In the genomic region with DNA sequence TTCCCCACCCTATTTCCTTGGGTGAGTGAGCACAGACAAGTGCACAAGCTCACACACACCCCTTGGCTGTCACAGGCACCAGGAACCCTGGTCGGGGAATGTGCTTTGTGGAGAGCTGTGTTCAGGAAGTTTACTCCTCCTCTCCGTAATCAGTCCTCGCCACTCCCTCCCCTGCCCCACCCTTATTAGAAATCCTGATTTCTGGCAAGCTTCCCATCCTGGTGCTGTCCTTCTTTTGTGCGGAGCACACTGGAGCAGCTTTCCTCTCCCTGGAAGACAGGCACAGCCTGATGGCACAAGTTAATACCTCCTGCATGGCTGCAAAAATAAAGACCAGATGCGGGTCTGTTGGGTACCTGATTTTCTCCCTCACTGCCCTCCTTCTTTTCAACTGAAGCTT, we compare ENCODE assay signal across 14 cellular contexts. TPM values are rescaled to one million over a fixed set of nuclear protein-coding genes. Genes with fewer than 3 reads are reported as not detected.
A peak's percentile ranks its signal among the peaks of the same experiment; 100 is the strongest.
DNase-seq lines count a peak whose midpoint lies in the region; ATAC-seq and TF ChIP-seq lines count a peak whose summit lies in the region.
"Had no signal": no experiment of that assay in that cellular context is flagged by ENCODE, and none has a peak within 500 bp of the region (broad histone marks: within the 10 kb centered on the region; RNA-seq: fewer than 3 reads in every experiment).

No MANE protein-coding gene starts in this region.

- intact Hi-C loops in natural killer cell (cut with micrococcal nuclease) (no loop called here), CD14-positive monocyte (cut with micrococcal nuclease) (no loop called here)

- H3K4me1 ChIP-seq in mesenchymal stem cell (ENCODE audit: control insufficient read depth, insufficient read depth, low read depth, low read length): no peaks in the 10 kb centered on the region

- H3K27ac Mint-ChIP-seq in natural killer cell (no peak overlapping the region), CD14-positive monocyte (peak overlapping the region in 1 of 7 donors; percentile 57)

- no peak overlapping the region for H3K4ac ChIP-seq in mesenchymal stem cell (ENCODE audit: low read depth in 1 of 2, low read length in 2 of 2)

- no peak overlapping the region for H2AFZ ChIP-seq in mesenchymal stem cell (ENCODE audit: low read depth, low read length)

- H3K36me3 ChIP-seq in mesenchymal stem cell (ENCODE audit: control insufficient read depth in 1 of 2, insufficient read depth in 2 of 2, low read depth in 1 of 2, low read length in 2 of 2): peaks cover 20 to 24% of the 10 kb centered on the region in 2 experiments

- H3K27me3 ChIP-seq in mesenchymal stem cell (ENCODE audit: control insufficient read depth in 1 of 2, insufficient read depth in 1 of 2, low read length in 2 of 2): no peaks in the 10 kb centered on the region
- H3K27me3 ChIP-seq: neutrophil had no signal

- peaks cover 10 to 26% of the 10 kb centered on the region in 2 donors for H3K4me1 Mint-ChIP-seq in natural killer cell
- H3K4me1 Mint-ChIP-seq in CD14-positive monocyte: no peaks in the 10 kb centered on the region

- H2BK12ac ChIP-seq in mesenchymal stem cell (ENCODE audit: low read length in 2 of 2): no peak overlapping the region

- 91% methylated on average over 5 of the region's 5 CpGs for WGBS in mesenchymal stem cell

- TF ChIP-seq CTCF in natural killer cell (IDR thresholded peaks at IDR 0.05): no peak
- no peak for TF ChIP-seq CTCF in CD14-positive monocyte (IDR thresholded peaks at IDR 0.05)

- H3K27me3 Mint-ChIP-seq in natural killer cell (ENCODE audit: low read depth in 2 of 2): no peaks in the 10 kb centered on the region
- H3K27me3 Mint-ChIP-seq in CD14-positive monocyte (ENCODE audit: low read depth in 3 of 3): peaks cover 0 to 2% (median 0%) of the 10 kb centered on the region in 3 donors

- no peak overlapping the region for H3K23ac ChIP-seq in mesenchymal stem cell (ENCODE audit: low read length in 2 of 2)

- no peak overlapping the region for H3K18ac ChIP-seq in mesenchymal stem cell (ENCODE audit: low read depth in 1 of 2, low read length in 2 of 2)

- no peak overlapping the region for H3K4me2 ChIP-seq in mesenchymal stem cell (ENCODE audit: low read length, poor library complexity, severe bottlenecking)
- H3K4me2 ChIP-seq: KMS-11 had no signal

- no peak overlapping the region for H2BK5ac ChIP-seq in mesenchymal stem cell (ENCODE audit: low read depth, low read length, poor library complexity, severe bottlenecking)

- H2BK120ac ChIP-seq in mesenchymal stem cell (ENCODE audit: low read depth, low read length): no peak overlapping the region

- H3K4me3 ChIP-seq in mesenchymal stem cell (ENCODE audit: insufficient read depth in 1 of 2, low read depth in 1 of 2, low read length in 2 of 2): no peak overlapping the region

- H3K36me3 Mint-ChIP-seq in natural killer cell (peaks cover 16% of the 10 kb centered on the region), CD14-positive monocyte (peaks cover 37 to 75% of the 10 kb centered on the region in 2 donors)

- no peak overlapping the region for H4K8ac ChIP-seq in mesenchymal stem cell (ENCODE audit: low read length)

- peak overlapping the region in 1 of 2 experiments; percentile 41 for H3K14ac ChIP-seq in mesenchymal stem cell (ENCODE audit: low read length in 2 of 2)

- H3K4me3 Mint-ChIP-seq in natural killer cell: no peak overlapping the region
- H3K4me3 Mint-ChIP-seq in CD14-positive monocyte: no peak overlapping the region

- H4K91ac ChIP-seq in mesenchymal stem cell (ENCODE audit: low read length): peak overlapping the region; percentile 18

- DNase-seq in Caki2 (ENCODE audit: low read depth) (peak; percentile 54), NCI-H1694 (lab: John Stamatoyannopoulos, UW) (peak; percentile 78), cerebellum (ENCODE audit: low spot score) (peak; percentile 43), mesenchymal stem cell (no peak), cortex of kidney (lab: John Stamatoyannopoulos, UW) (no peak), natural killer cell (no peak), CD14-positive monocyte (ENCODE audit: low spot score) (no peak), midbrain (lab: John Stamatoyannopoulos, UW) (no peak)
- DNase-seq: NCI-H510A; stimulated activated CD4-positive, alpha-beta T cell treated with anti-CD3 and anti-CD28 coated beads, Interleukin-2, amount 100 ng/mL, for 24 hours; stimulated activated naive CD4-positive, alpha-beta T cell treated with Interleukin-2 at 50 U/mL for 16 hours had no signal

- no peak overlapping the region for H3K27ac ChIP-seq in mesenchymal stem cell (ENCODE audit: low read length, poor library complexity, severe bottlenecking)
- H3K27ac ChIP-seq: KMS-11, neutrophil had no signal

- H3K9me3 Mint-ChIP-seq in natural killer cell: peaks cover 11 to 12% of the 10 kb centered on the region in 2 donors
- peaks cover 16 to 28% (median 27%) of the 10 kb centered on the region in 7 donors for H3K9me3 Mint-ChIP-seq in CD14-positive monocyte

- no peak overlapping the region for H2BK15ac ChIP-seq in mesenchymal stem cell (ENCODE audit: low read depth, poor library complexity, severe bottlenecking)

- in situ Hi-C loops in Caki2 (cut with HindIII; ENCODE audit: low pct_unique_long_range_greater_than_20kb, low sequenced_read_pairs): no loop called here

- H2AK5ac ChIP-seq in mesenchymal stem cell (ENCODE audit: low read length, severe bottlenecking): no peak overlapping the region

- no peak for ATAC-seq in natural killer cell

- H3K79me1 ChIP-seq in mesenchymal stem cell (replicated peaks; ENCODE audit: low read length, poor library complexity, severe bottlenecking): peaks cover 39% of the 10 kb centered on the region

- H3K9ac ChIP-seq in mesenchymal stem cell (ENCODE audit: low read length): no peak overlapping the region
- H3K9ac ChIP-seq: KMS-11 had no signal

- H3K9me3 ChIP-seq in mesenchymal stem cell (ENCODE audit: control insufficient read depth, low read length): peaks cover 3% of the 10 kb centered on the region
- H3K9me3 ChIP-seq: neutrophil had no signal

RNA-seq across cellular contexts. Expression of gene LRRC4, which starts 55.2 kb away (rescaled TPM):
- total RNA-seq in Caki2 (2014; rRNA removed; shearing (Covaris generic); ENCODE audit: low replicate concordance): not detected in 2 replicates
- total RNA-seq in cerebellum (21.4 TPM), natural killer cell (1 to 10 TPM in 2 of 3 donors, under 1 TPM in 1; 0.79 to 2.4 (median 1.8) TPM)
- polyA plus RNA-seq in mesenchymal stem cell (2013, experiment 1 of 2): 0.23 TPM
- 0.14 TPM for polyA plus RNA-seq in mesenchymal stem cell (2013, experiment 2 of 2)
- polyA plus RNA-seq in CD14-positive monocyte: under 1 TPM; 0.12 to 0.91 TPM
- total RNA-seq: SK-MEL-5 had no signal

Comparison
In these comparisons a context has a peak if more than half of its experiments do, and no peak if none do; other contexts are left out.
1. DNase-seq: peak in Caki2 (single experiment), NCI-H1694 (single experiment) and cerebellum (single experiment); none in mesenchymal stem cell (single experiment), cortex of kidney (single experiment), natural killer cell (single experiment), CD14-positive monocyte (single experiment) and midbrain (single experiment).